Comparison of ENCODE assay signal across 21 cellular contexts in the genomic region with DNA sequence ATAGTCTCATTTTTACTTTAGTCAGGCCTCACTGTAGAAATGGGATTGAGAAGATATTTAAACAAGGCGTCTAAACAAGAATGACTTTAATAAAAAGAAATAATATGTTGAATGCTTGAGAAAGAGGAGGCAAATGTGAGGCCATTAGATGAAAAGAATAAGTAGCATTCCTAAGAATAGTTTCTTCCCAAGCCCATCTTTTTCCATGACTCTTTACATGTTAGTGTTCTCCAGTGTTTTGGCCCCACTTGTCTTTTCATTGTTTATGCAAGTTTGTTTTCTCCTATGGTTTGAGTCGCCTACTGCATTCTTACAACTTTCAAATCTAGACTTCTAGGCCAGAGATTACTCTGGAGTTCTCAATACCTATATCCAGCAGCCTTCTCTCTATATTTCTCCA. TPM values are rescaled to one million over a fixed set of nuclear protein-coding genes. Genes with fewer than 3 reads are reported as not detected.
DNase-seq lines count a peak whose midpoint lies in the region; ATAC-seq and TF ChIP-seq lines count a peak whose summit lies in the region.
"Had no signal": no experiment of that assay in that cellular context is flagged by ENCODE, and none has a peak within 500 bp of the region (broad histone marks: within the 10 kb centered on the region; RNA-seq: fewer than 3 reads in every experiment).

No MANE protein-coding gene starts in this region.

- DNase-seq in ELR (ENCODE audit: low read depth), result peak; percentile 25
- DNase-seq in SJSA1 (ENCODE audit: low read depth in 1 of 2, low spot score in 2 of 2), result peak in 1 of 2 experiments; percentile 55
- DNase-seq in fibroblast of peridontal ligament (ENCODE audit: extremely low read depth), result peak; percentile 52
- DNase-seq in progenitor cell of endocrine pancreas (ENCODE audit: low spot score, unreplicated experiment), result no peak
- DNase-seq in prostate gland (ENCODE audit: low spot score), result no peak
- DNase-seq in D341Med (ENCODE audit: low spot score), result no peak
- DNase-seq in NCI-H187 (lab: John Stamatoyannopoulos, UW), result no peak
- DNase-seq: CD8-positive, alpha-beta memory T cell; cortex of kidney; DND-41; left ventricle myocardium superior; NCI-H2107; NCI-H526; ovary; stimulated activated naive CD4-positive, alpha-beta T cell had no signal

- no peaks in the 10 kb centered on the region for H3K9me3 ChIP-seq in SJSA1 (replicated peaks)
- H3K9me3 ChIP-seq in prostate gland, result no peaks in the 10 kb centered on the region
- H3K9me3 ChIP-seq: ovary had no signal

- no peaks in the 10 kb centered on the region for H3K9me3 Mint-ChIP-seq in progenitor cell of endocrine pancreas (ENCODE audit: low read depth)
- H3K9me3 Mint-ChIP-seq: CD8-positive, alpha-beta memory T cell had no signal

- H3K4me1 ChIP-seq in SJSA1 (replicated peaks), result peaks cover 66% of the 10 kb centered on the region
- H3K4me1 ChIP-seq in prostate gland (replicated peaks), result no peaks in the 10 kb centered on the region

- H3K27ac Mint-ChIP-seq in progenitor cell of endocrine pancreas, result peak overlapping the region; percentile 22
- H3K27ac Mint-ChIP-seq: activated naive CD8-positive, alpha-beta T cell had no signal

- H3K4me3 ChIP-seq in SJSA1 (no peak overlapping the region), prostate gland (no peak overlapping the region)
- H3K4me3 ChIP-seq: hepatocyte, ovary had no signal

- peaks cover 5% of the 10 kb centered on the region for H3K36me3 Mint-ChIP-seq in progenitor cell of endocrine pancreas (ENCODE audit: insufficient read depth)

- TF ChIP-seq POLR2A in prostate gland (IDR thresholded peaks at IDR 0.05), result no peak

- H3K4me1 Mint-ChIP-seq in progenitor cell of endocrine pancreas (ENCODE audit: low read depth), result peaks cover 17% of the 10 kb centered on the region

- no peak for TF ChIP-seq CTCF in progenitor cell of endocrine pancreas (IDR thresholded peaks at IDR 0.05; ENCODE audit: unreplicated experiment)
- no peak for TF ChIP-seq CTCF in prostate gland (IDR thresholded peaks at IDR 0.05)

- H3K27me3 Mint-ChIP-seq in progenitor cell of endocrine pancreas, result no peaks in the 10 kb centered on the region
- H3K27me3 Mint-ChIP-seq: activated naive CD8-positive, alpha-beta T cell; CD8-positive, alpha-beta memory T cell had no signal

- H3K36me3 ChIP-seq in SJSA1 (peaks cover 26% of the 10 kb centered on the region), prostate gland (no peaks in the 10 kb centered on the region)
- H3K36me3 ChIP-seq: ovary had no signal

- intact Hi-C loops in prostate gland (cut with DNase I), result no loop called here

- WGBS in prostate gland, result 94% methylated on average over 2 of the region's 2 CpGs

- no peaks in the 10 kb centered on the region for H3K27me3 ChIP-seq in SJSA1 (replicated peaks)
- H3K27me3 ChIP-seq in prostate gland (replicated peaks; ENCODE audit: insufficient read depth), result no peaks in the 10 kb centered on the region
- H3K27me3 ChIP-seq: foreskin keratinocyte, hepatocyte, ovary had no signal

- no peak for ATAC-seq in HG03439 (IDR thresholded peaks at IDR 0.05; ENCODE audit: unreplicated experiment)
- ATAC-seq: left ventricle myocardium superior, sciatic nerve had no signal

- H3K4me3 Mint-ChIP-seq in progenitor cell of endocrine pancreas (ENCODE audit: low read depth), result no peak overlapping the region
- H3K4me3 Mint-ChIP-seq: activated naive CD8-positive, alpha-beta T cell; CD8-positive, alpha-beta memory T cell had no signal

- H3K27ac ChIP-seq in SJSA1, result peak overlapping the region; percentile 81
- H3K27ac ChIP-seq in prostate gland, result no peak overlapping the region
- H3K27ac ChIP-seq: foreskin keratinocyte, hepatocyte, ovary, RWPE1 had no signal

RNA-seq across cellular contexts. Expression of gene TSC22D2, which starts 39.0 kb away (rescaled TPM):
- 11.3 and 11.9 TPM in 2 replicates for total RNA-seq in SJSA1 (2014; rRNA removed; shearing (Covaris generic))
- total RNA-seq in progenitor cell of endocrine pancreas (31.9 and 35.5 TPM in 2 replicates), prostate gland (10 to 100 TPM in 1 of 2 donors, 1 to 10 TPM in 1; 9.6 to 29.2 TPM)

Comparison
In these comparisons a context has a peak if more than half of its experiments do, and no peak if none do; other contexts are left out.
1. DNase-seq: peak in ELR (single experiment) and fibroblast of peridontal ligament (single experiment); none in progenitor cell of endocrine pancreas (single experiment), prostate gland (single experiment), D341Med (single experiment) and NCI-H187 (0 of 2).